Comparison of ENCODE assay signal across 20 cellular contexts in the genomic region with DNA sequence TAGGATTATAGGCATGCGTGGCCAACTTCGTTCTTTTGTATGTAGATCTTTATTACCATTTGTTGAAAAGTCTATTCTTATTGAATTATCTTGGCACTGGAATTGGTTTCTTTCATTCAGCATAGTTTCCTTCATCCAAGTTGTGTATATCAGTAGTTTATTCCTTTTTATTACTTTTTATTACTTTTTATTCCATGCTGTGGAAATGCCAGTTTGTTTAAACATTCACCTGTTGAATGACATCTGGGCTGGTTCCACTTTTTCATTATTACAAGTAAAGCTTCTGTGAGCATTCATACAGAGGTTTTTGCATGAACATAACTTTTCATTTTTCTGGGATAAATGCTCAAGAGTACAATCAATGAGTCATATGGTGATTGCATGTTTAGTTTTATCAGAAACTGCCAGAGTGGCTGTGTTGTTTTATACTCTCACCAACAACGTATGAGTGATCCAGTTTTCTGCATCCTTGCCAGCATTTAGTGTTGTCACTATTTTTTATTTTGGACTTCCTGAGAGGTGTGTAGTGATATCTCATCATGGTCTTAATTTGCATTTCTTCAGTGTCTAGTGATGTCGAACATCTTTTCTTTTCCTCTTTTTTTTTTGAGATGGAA. TPM values are rescaled to one million over a fixed set of nuclear protein-coding genes. Genes with fewer than 3 reads are reported as not detected.
DNase-seq lines count a peak whose midpoint lies in the region; ATAC-seq, FAIRE-seq and TF ChIP-seq lines count a peak whose summit lies in the region.
"Had no signal": no experiment of that assay in that cellular context is flagged by ENCODE, and none has a peak within 500 bp of the region (broad histone marks: within the 10 kb centered on the region; RNA-seq: fewer than 3 reads in every experiment).

No MANE protein-coding gene starts in this region.

- H3K4me3 ChIP-seq in GM23248 (no peak overlapping the region), adipocyte (ENCODE audit: low read length) (no peak overlapping the region)
- H3K4me3 ChIP-seq: BLaER1, coronary artery, heart left ventricle, lung, sigmoid colon had no signal

- H3K9me3 ChIP-seq in GM23248 (ENCODE audit: low read depth) (no peaks in the 10 kb centered on the region), adipocyte (ENCODE audit: control insufficient read depth, low read length) (no peaks in the 10 kb centered on the region)
- H3K9me3 ChIP-seq: BLaER1, heart left ventricle, sigmoid colon had no signal

- H3K27ac ChIP-seq in GM23248, result no peak overlapping the region
- H3K27ac ChIP-seq: BLaER1, coronary artery, heart left ventricle, parathyroid adenoma, RWPE1, sigmoid colon had no signal

- H3K9ac ChIP-seq in GM23248, result no peak overlapping the region
- H3K9ac ChIP-seq in adipocyte (ENCODE audit: low read length), result no peak overlapping the region
- H3K9ac ChIP-seq: BLaER1, parathyroid adenoma had no signal

- no peak overlapping the region for H2AFZ ChIP-seq in GM23248
- H2AFZ ChIP-seq: parathyroid adenoma had no signal

- no peaks in the 10 kb centered on the region for H4K20me1 ChIP-seq in GM23248 (ENCODE audit: insufficient read depth)
- H4K20me1 ChIP-seq: BLaER1 had no signal

- in situ Hi-C loops in GM23248 (cut with MboI), result no loop called here

- no peaks in the 10 kb centered on the region for H3K27me3 ChIP-seq in GM23248 (replicated peaks; ENCODE audit: insufficient read depth)
- no peaks in the 10 kb centered on the region for H3K27me3 ChIP-seq in adipocyte (replicated peaks; ENCODE audit: control insufficient read depth, insufficient read depth, low read length)

- ATAC-seq in GM19455 (IDR thresholded peaks at IDR 0.05; ENCODE audit: unreplicated experiment), result no peak
- ATAC-seq: heart left ventricle; naive thymus-derived CD4-positive, alpha-beta T cell; stimulated activated naive CD8-positive, alpha-beta T cell treated with anti-CD3 and anti-CD28 coated beads, Interleukin-15, amount 100 ng/mL, for 72 hours had no signal

- no peak for TF ChIP-seq POLR2A in H54 (IDR thresholded peaks at IDR 0.05; ENCODE audit: low read depth, low read length)

- peaks cover 27% of the 10 kb centered on the region; the same call in 1 of the 2 replicates for H3F3A ChIP-seq in GM23248 (ENCODE audit: insufficient read depth)

- no peak overlapping the region for H3K4me2 ChIP-seq in GM23248 (ENCODE audit: unreplicated experiment)
- H3K4me2 ChIP-seq: BLaER1 had no signal

- WGBS in GM23248 (ENCODE audit: low coverage in 1 of 2, low lambda C conversion rate in 2 of 2, missing lambda C conversion rate in 2 of 2), 2 experiments, result 65 to 66% methylated on average over 4 of the region's 4 CpGs

- H3K36me3 ChIP-seq in GM23248 (ENCODE audit: low read depth), result no peaks in the 10 kb centered on the region
- peaks cover 4% of the 10 kb centered on the region for H3K36me3 ChIP-seq in adipocyte (ENCODE audit: control insufficient read depth, insufficient read depth, low read length, severe bottlenecking)
- H3K36me3 ChIP-seq: BLaER1, heart left ventricle, sigmoid colon had no signal

- no peaks in the 10 kb centered on the region for H3K9me2 ChIP-seq in GM23248 (ENCODE audit: insufficient read depth)

- FAIRE-seq in H54 (lab: Jason Lieb, UNC) (no peak), urothelium cell line (lab: Jason Lieb, UNC) (no peak)

- DNase-seq in GM23248 (peak; percentile 85), adipocyte (ENCODE audit: low read depth) (peak; percentile 77), fibroblast of gingiva (ENCODE audit: low read depth) (peak; percentile 36), stromal cell of bone marrow (ENCODE audit: low read depth) (peak; percentile 67), H54 (ENCODE audit: insufficient read length, low spot score) (no peak), urothelium cell line (ENCODE audit: low spot score) (no peak)
- DNase-seq: activated CD4-positive, alpha-beta T cell treated with anti-CD3 and anti-CD28 coated beads, Interleukin-2, amount 50 U/mL, for 4 hours; heart left ventricle; naive thymus-derived CD4-positive, alpha-beta T cell; NCI-H187; sigmoid colon; stimulated activated CD4-positive, alpha-beta T cell treated with anti-CD3 and anti-CD28 coated beads, Interleukin-1b, Interleukin-23, amount 100 ng/mL, for 48 hours; stimulated activated naive CD8-positive, alpha-beta T cell treated with anti-CD3 and anti-CD28 coated beads, Interleukin-15, amount 100 ng/mL, for 72 hours; SW 1271 had no signal

- H3K79me2 ChIP-seq in GM23248 (ENCODE audit: insufficient read depth), result no peaks in the 10 kb centered on the region
- H3K79me2 ChIP-seq: parathyroid adenoma had no signal

- H3K4me1 ChIP-seq in GM23248 (ENCODE audit: insufficient read depth), result peaks cover 11% of the 10 kb centered on the region
- H3K4me1 ChIP-seq in adipocyte (ENCODE audit: control insufficient read depth, insufficient read depth, low read length), result peaks cover 8% of the 10 kb centered on the region
- H3K4me1 ChIP-seq: parathyroid adenoma had no signal

RNA-seq across cellular contexts. Expression of a gene that starts 28.6 kb away (rescaled TPM):
- total RNA-seq in GM23248 (2014; rRNA removed; shearing (Covaris generic)), result 16.8 and 18.0 TPM in 2 replicates
- 6.0 and 6.2 TPM in 2 replicates for polyA plus RNA-seq in GM23248 (2016; fragmentation: Nextera tagmentation; extraction: Ambion mirVana)
- polyA plus RNA-seq: naive thymus-derived CD4-positive, alpha-beta T cell had no signal

RNA-seq across cellular contexts. Expression of a gene that starts 34.1 kb away (rescaled TPM):
- 19.1 and 23.6 TPM in 2 replicates for total RNA-seq in GM23248 (2014; rRNA removed; shearing (Covaris generic))
- polyA plus RNA-seq in GM23248 (2016; fragmentation: Nextera tagmentation; extraction: Ambion mirVana), result 43.3 and 48.2 TPM in 2 replicates

Comparison
In these comparisons a context has a peak if more than half of its experiments do, and no peak if none do; other contexts are left out.
1. DNase-seq: peak in GM23248 (single experiment), adipocyte (single experiment), fibroblast of gingiva (single experiment) and stromal cell of bone marrow (single experiment); none in H54 (single experiment) and urothelium cell line (single experiment).